Comparison of ENCODE assay signal across 8 cellular contexts in the genomic region with DNA sequence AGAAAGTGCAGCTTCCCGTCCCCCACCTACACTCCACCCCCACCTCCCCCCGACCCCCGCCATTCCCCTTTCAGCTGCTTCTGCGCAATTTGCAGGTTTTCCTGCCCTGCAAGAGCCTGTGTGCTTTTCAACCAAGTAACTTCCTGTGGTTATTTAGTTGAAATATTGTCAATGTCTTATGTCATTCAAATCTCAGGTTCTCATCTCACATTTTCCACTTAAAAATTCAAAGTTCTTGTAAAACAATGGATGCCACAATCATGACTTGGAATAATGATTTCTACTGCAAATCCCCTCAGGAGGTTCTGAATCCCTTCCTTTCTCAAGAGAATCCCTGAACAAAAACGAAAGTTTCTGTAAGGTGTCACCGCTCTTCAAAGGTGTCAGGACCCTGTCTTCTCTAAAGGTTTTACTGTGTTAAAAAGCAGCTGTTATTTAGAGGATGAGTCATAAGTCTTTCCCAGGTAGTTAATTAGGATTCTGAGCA. TPM values are rescaled to one million over a fixed set of nuclear protein-coding genes. Genes with fewer than 3 reads are reported as not detected.
DNase-seq lines count a peak whose midpoint lies in the region; ATAC-seq and TF ChIP-seq lines count a peak whose summit lies in the region.

No MANE protein-coding gene starts in this region.

- H3K36me3 ChIP-seq in ectodermal cell (ENCODE audit: control insufficient read depth, insufficient read depth, low read length) (no peaks in the 10 kb centered on the region), prostate gland (no peaks in the 10 kb centered on the region)

- H3K4me3 ChIP-seq in ectodermal cell (ENCODE audit: insufficient read depth, low read depth, low read length): peak overlapping the region; percentile 73
- H3K4me3 ChIP-seq in prostate gland: peak overlapping the region; percentile 73 to 82

- peak overlapping the region; percentile 97 for H3K27ac Mint-ChIP-seq in T-helper 1 cell treated with Interleukin-12 subunit alpha and Interleukin-12 subunit beta and Interleukin-4 antibody, amounts not matched to agents 30 μg/mL and 1 μg/mL, for 36 hours

- no peaks in the 10 kb centered on the region for H3K27me3 Mint-ChIP-seq in T-helper 1 cell treated with Interleukin-12 subunit alpha and Interleukin-12 subunit beta and Interleukin-4 antibody, amounts not matched to agents 30 μg/mL and 1 μg/mL, for 36 hours (ENCODE audit: low read depth)

- no peak for TF ChIP-seq CTCF in prostate gland (IDR thresholded peaks at IDR 0.05)

- ATAC-seq in HG02981 (IDR thresholded peaks at IDR 0.05; ENCODE audit: unreplicated experiment) (no peak), HG02763 (IDR thresholded peaks at IDR 0.05; ENCODE audit: unreplicated experiment) (no peak)

- peaks cover 59% of the 10 kb centered on the region for H3K4me1 Mint-ChIP-seq in T-helper 1 cell treated with Interleukin-12 subunit alpha and Interleukin-12 subunit beta and Interleukin-4 antibody, amounts not matched to agents 30 μg/mL and 1 μg/mL, for 36 hours (ENCODE audit: low read depth)

- H3K9me3 Mint-ChIP-seq in T-helper 1 cell treated with Interleukin-12 subunit alpha and Interleukin-12 subunit beta and Interleukin-4 antibody, amounts not matched to agents 30 μg/mL and 1 μg/mL, for 36 hours: no peaks in the 10 kb centered on the region

- no peak for TF ChIP-seq POLR2A in prostate gland (IDR thresholded peaks at IDR 0.05)

- intact Hi-C loops in prostate gland (cut with DNase I): loop anchor here (2.0 to 10.0 kb wide), 2 partner anchors 515 to 1013 kb away; a partner anchor contains a TSS

- H3K27me3 ChIP-seq in ectodermal cell (ENCODE audit: control insufficient read depth, insufficient read depth, low read length, poor library complexity, severe bottlenecking) (peaks cover 32% of the 10 kb centered on the region), prostate gland (replicated peaks; ENCODE audit: insufficient read depth) (no peaks in the 10 kb centered on the region)

- H3K4me3 Mint-ChIP-seq in T-helper 1 cell treated with Interleukin-12 subunit alpha and Interleukin-12 subunit beta and Interleukin-4 antibody, amounts not matched to agents 30 μg/mL and 1 μg/mL, for 36 hours: peak overlapping the region; percentile 92

- H3K9me3 ChIP-seq in ectodermal cell (ENCODE audit: control insufficient read depth, low read length) (no peaks in the 10 kb centered on the region), prostate gland (no peaks in the 10 kb centered on the region)

- WGBS in ectodermal cell, 2 experiments: 12 to 19% methylated on average over 2 to 4 of the region's 6 CpGs
- 15% methylated on average over 6 of the region's 6 CpGs for WGBS in prostate gland

- H3K27ac ChIP-seq in ectodermal cell (ENCODE audit: insufficient read depth, low read depth, low read length, poor library complexity, severe bottlenecking) (peak overlapping the region; percentile 77), prostate gland (peak overlapping the region; percentile 86 to 92)

- peaks cover 32% of the 10 kb centered on the region for H3K36me3 Mint-ChIP-seq in T-helper 1 cell treated with Interleukin-12 subunit alpha and Interleukin-12 subunit beta and Interleukin-4 antibody, amounts not matched to agents 30 μg/mL and 1 μg/mL, for 36 hours (ENCODE audit: low read depth)

- peaks cover 6% of the 10 kb centered on the region for H3K4me1 ChIP-seq in ectodermal cell (ENCODE audit: control insufficient read depth, insufficient read depth, low read length)
- no peaks in the 10 kb centered on the region for H3K4me1 ChIP-seq in prostate gland (replicated peaks)

- DNase-seq in DMS153 treated with DMSO at 0.1 percent for 48 hours (lab: John Stamatoyannopoulos, UW; ENCODE audit: unreplicated experiment) (peak; percentile 11), DMS153 (lab: John Stamatoyannopoulos, UW) (no peak), prostate gland (ENCODE audit: low spot score) (no peak), UCSD-AML1 (lab: John Stamatoyannopoulos, UW; ENCODE audit: unreplicated experiment) (no peak)

RNA-seq across cellular contexts. Expression of a gene that starts 31.6 kb away (rescaled TPM):
- 103 TPM for polyA plus RNA-seq in ectodermal cell (2013, experiment 1 of 4)
- 84.9 TPM for polyA plus RNA-seq in ectodermal cell (2013, experiment 2 of 4)
- 74.8 TPM for polyA plus RNA-seq in ectodermal cell (2013, experiment 3 of 4)
- polyA plus RNA-seq in ectodermal cell (2013, experiment 4 of 4): 80.2 TPM
- total RNA-seq in prostate gland: 10 to 100 TPM; 29.6 to 29.8 TPM

RNA-seq across cellular contexts. Expression of a gene that starts 31.8 kb away (rescaled TPM):
- 4.3 TPM for polyA plus RNA-seq in ectodermal cell (2013, experiment 1 of 4)
- polyA plus RNA-seq in ectodermal cell (2013, experiment 2 of 4): 5.8 TPM
- 6.0 TPM for polyA plus RNA-seq in ectodermal cell (2013, experiment 3 of 4)
- 7.1 TPM for polyA plus RNA-seq in ectodermal cell (2013, experiment 4 of 4)
- 1 to 10 TPM; 2.0 to 2.6 TPM for total RNA-seq in prostate gland

RNA-seq across cellular contexts. Expression of a gene that starts 42.3 kb away (rescaled TPM):
- not detected for polyA plus RNA-seq in ectodermal cell (2013, experiment 1 of 4)
- polyA plus RNA-seq in ectodermal cell (2013, experiment 2 of 4): not detected
- polyA plus RNA-seq in ectodermal cell (2013, experiment 3 of 4): not detected
- polyA plus RNA-seq in ectodermal cell (2013, experiment 4 of 4): not detected
- total RNA-seq in prostate gland: 1 to 10 TPM in 1 of 2 donors, not detected in 1; 2.2 TPM
